In genomic region chr6:156556830-156557229, GRCh38 we compare ENCODE assay signal across 21 cellular contexts.
DNase-seq lines count a peak whose midpoint lies in the region; ATAC-seq, FAIRE-seq and TF ChIP-seq lines count a peak whose summit lies in the region.
"Had no signal": no experiment of that assay in that cellular context is flagged by ENCODE, and none has a peak within 500 bp of the region (broad histone marks: within the 10 kb centered on the region; RNA-seq: fewer than 3 reads in every experiment).

No MANE protein-coding gene starts in this region.

- no peaks in the 10 kb centered on the region for H3K36me3 ChIP-seq in pancreas
- H3K36me3 ChIP-seq: brain microvascular endothelial cell, colonic mucosa, esophagus squamous epithelium, gastrocnemius medialis, SJCRH30 had no signal

- H3K27me3 ChIP-seq in pancreas, result no peaks in the 10 kb centered on the region
- H3K27me3 ChIP-seq: brain microvascular endothelial cell, colonic mucosa, esophagus squamous epithelium, gastrocnemius medialis, SJCRH30 had no signal

- H3K27ac ChIP-seq in C4-2B, result peak overlapping the region; percentile 37
- peak overlapping the region in 3 of 4 donors; percentile 2 to 58 (median 18) for H3K27ac ChIP-seq in pancreas
- H3K27ac ChIP-seq: brain microvascular endothelial cell, colonic mucosa, esophagus squamous epithelium, gastrocnemius medialis, SJCRH30 had no signal

- H3K4me1 Mint-ChIP-seq in brain, result peaks cover 15% of the 10 kb centered on the region
- peaks cover 0 to 10% (median under 1%) of the 10 kb centered on the region in 4 donors for H3K4me1 Mint-ChIP-seq in naive thymus-derived CD8-positive, alpha-beta T cell
- H3K4me1 Mint-ChIP-seq in nephron progenitor cell, result peaks cover 12% of the 10 kb centered on the region
- H3K4me1 Mint-ChIP-seq: activated CD4-positive, alpha-beta T cell treated with anti-CD3 and anti-CD28 coated beads, Interleukin-2, amount 10 ng/mL, durations not matched to agents 7 days and 5 days; activated CD8-positive, alpha-beta memory T cell treated with anti-CD3 and anti-CD28 coated beads, Interleukin-2, amount 10 ng/mL, durations not matched to agents 7 days and 5 days had no signal

- H3K27ac Mint-ChIP-seq in brain, result peak overlapping the region in 4 of 5 experiments; percentile 11 to 87 (median 29)
- peak overlapping the region in 2 of 10 donors; percentile 48 to 62 for H3K27ac Mint-ChIP-seq in naive thymus-derived CD8-positive, alpha-beta T cell
- no peak overlapping the region for H3K27ac Mint-ChIP-seq in nephron progenitor cell
- H3K27ac Mint-ChIP-seq: activated CD4-positive, alpha-beta T cell treated with anti-CD3 and anti-CD28 coated beads, Interleukin-2, amount 10 ng/mL, durations not matched to agents 7 days and 5 days; activated CD8-positive, alpha-beta memory T cell treated with anti-CD3 and anti-CD28 coated beads, Interleukin-2, amount 10 ng/mL, durations not matched to agents 7 days and 5 days; activated T-helper 2 cell treated with anti-CD3 and anti-CD28 coated beads, Interferon-gamma antibody, Interleukin-2, Interleukin-4, amounts not matched to agents 10 μg/mL and 5 μg/mL and 100 μg/mL, durations not matched to agents 14 hours and 24 hours and 36 hours had no signal

- H3K4me1 ChIP-seq in pancreas, result no peaks in the 10 kb centered on the region
- H3K4me1 ChIP-seq: colonic mucosa, SJCRH30 had no signal

- DNase-seq in pancreas (no peak), nephron progenitor cell (no peak)
- no peak for DNase-seq in naive thymus-derived CD8-positive, alpha-beta T cell
- DNase-seq in activated naive CD4-positive, alpha-beta T cell (lab: John Stamatoyannopoulos, UW), result no peak
- DNase-seq: activated CD4-positive, alpha-beta T cell treated with anti-CD3 and anti-CD28 coated beads, Interleukin-2, amount 10 ng/mL, durations not matched to agents 7 days and 5 days; activated CD8-positive, alpha-beta memory T cell treated with anti-CD3 and anti-CD28 coated beads, Interleukin-2, amount 10 ng/mL, durations not matched to agents 7 days and 5 days; colonic mucosa; esophagus squamous epithelium; GF-D8; islet precursor cell; Karpas-422; NCI-H1048; stimulated activated CD4-positive, alpha-beta T cell treated with anti-CD3 and anti-CD28 coated beads, Interleukin-15, amount 100 ng/mL, for 24 hours had no signal

- FAIRE-seq in pancreas (lab: Jason Lieb, UNC), result no peak

- no peak for TF ChIP-seq CTCF in C4-2B (conservative IDR thresholded peaks at IDR 0.05)
- no peak for TF ChIP-seq CTCF in brain (conservative IDR thresholded peaks at IDR 0.05)
- TF ChIP-seq CTCF in pancreas (IDR thresholded peaks at IDR 0.05), result no peak
- no peak for TF ChIP-seq CTCF in nephron progenitor cell (IDR thresholded peaks at IDR 0.05)

- peak; percentile 23 for ATAC-seq in HG02870 (IDR thresholded peaks at IDR 0.05; ENCODE audit: unreplicated experiment)
- ATAC-seq in pancreas, result peak in 2 of 4 donors; percentile 8 to 9
- ATAC-seq in GM19452 (IDR thresholded peaks at IDR 0.05; ENCODE audit: unreplicated experiment), result no peak
- no peak for ATAC-seq in naive thymus-derived CD8-positive, alpha-beta T cell
- ATAC-seq: activated CD8-positive, alpha-beta memory T cell treated with anti-CD3 and anti-CD28 coated beads, Interleukin-2, amount 10 ng/mL, durations not matched to agents 7 days and 5 days; gastrocnemius medialis had no signal

- peaks cover 13 to 30% (median 17%) of the 10 kb centered on the region in 5 experiments for H3K9me3 Mint-ChIP-seq in brain
- H3K9me3 Mint-ChIP-seq in naive thymus-derived CD8-positive, alpha-beta T cell, result peaks cover 0 to 18% (median 3%) of the 10 kb centered on the region in 9 donors
- H3K9me3 Mint-ChIP-seq in nephron progenitor cell, result peaks cover 28% of the 10 kb centered on the region

- no peaks in the 10 kb centered on the region for H3K9me3 ChIP-seq in pancreas
- H3K9me3 ChIP-seq: colonic mucosa, esophagus squamous epithelium, gastrocnemius medialis, SJCRH30 had no signal

- 65 to 71% methylated on average over 4 of the region's 4 CpGs for WGBS in pancreas, 2 donors

- H3K36me3 Mint-ChIP-seq in brain, result peaks cover 4% of the 10 kb centered on the region
- H3K36me3 Mint-ChIP-seq in naive thymus-derived CD8-positive, alpha-beta T cell, result peaks cover 0 to 5% (median 0%) of the 10 kb centered on the region in 3 donors
- H3K36me3 Mint-ChIP-seq in nephron progenitor cell (ENCODE audit: low read depth), result peaks cover 4% of the 10 kb centered on the region

- POLR2A ChIA-PET in naive thymus-derived CD8-positive, alpha-beta T cell (lab: Charles Lee), result no interaction called here

- H3K4me3 Mint-ChIP-seq in brain, result no peak overlapping the region
- H3K4me3 Mint-ChIP-seq in naive thymus-derived CD8-positive, alpha-beta T cell, result no peak overlapping the region
- no peak overlapping the region for H3K4me3 Mint-ChIP-seq in nephron progenitor cell
- H3K4me3 Mint-ChIP-seq: activated CD4-positive, alpha-beta T cell treated with anti-CD3 and anti-CD28 coated beads, Interleukin-2, amount 10 ng/mL, durations not matched to agents 7 days and 5 days; activated CD8-positive, alpha-beta memory T cell treated with anti-CD3 and anti-CD28 coated beads, Interleukin-2, amount 10 ng/mL, durations not matched to agents 7 days and 5 days had no signal

- no peak overlapping the region for H3K4me3 ChIP-seq in pancreas
- H3K4me3 ChIP-seq: colonic mucosa, esophagus squamous epithelium, gastrocnemius medialis, SJCRH30 had no signal

- peaks cover 11% of the 10 kb centered on the region for H3K27me3 Mint-ChIP-seq in brain
- H3K27me3 Mint-ChIP-seq in naive thymus-derived CD8-positive, alpha-beta T cell, result peaks cover 4 to 15% (median 6%) of the 10 kb centered on the region in 5 donors
- peaks cover 11% of the 10 kb centered on the region for H3K27me3 Mint-ChIP-seq in nephron progenitor cell (ENCODE audit: low read depth, poor library complexity)

- intact Hi-C loops in pancreas (cut with DNase I), result no loop called here
